22 cellular contexts compared by ENCODE assay signal in genomic region chr16:55503726-55504553, GRCh38. TPM values are rescaled to one million over a fixed set of nuclear protein-coding genes. Genes with fewer than 3 reads are reported as not detected.
DNase-seq lines count a peak whose midpoint lies in the region; ATAC-seq and TF ChIP-seq lines count a peak whose summit lies in the region.
"Had no signal": no experiment of that assay in that cellular context is flagged by ENCODE, and none has a peak within 500 bp of the region (broad histone marks: within the 10 kb centered on the region; RNA-seq: fewer than 3 reads in every experiment).

No MANE protein-coding gene starts in this region.

- WGBS in body of pancreas, 2 donors, result 79 to 90% methylated on average over 8 of the region's 8 CpGs

- no peaks in the 10 kb centered on the region for H3K27me3 ChIP-seq in body of pancreas
- H3K27me3 ChIP-seq in MG63, result no peaks in the 10 kb centered on the region
- no peaks in the 10 kb centered on the region for H3K27me3 ChIP-seq in WERI-Rb-1 (ENCODE audit: insufficient read depth, low read depth, severe bottlenecking)
- H3K27me3 ChIP-seq: suprapubic skin had no signal

- no peak for TF ChIP-seq POLR2A in body of pancreas (IDR thresholded peaks at IDR 0.05)

- H3K4me3 ChIP-seq in body of pancreas (no peak overlapping the region), MG63 (no peak overlapping the region), WERI-Rb-1 (ENCODE audit: low read depth, low read length) (no peak overlapping the region)
- H3K4me3 ChIP-seq: esophagus squamous epithelium, suprapubic skin had no signal

- H3K36me3 ChIP-seq in body of pancreas (replicated peaks in 1 of 2; ENCODE audit: insufficient read depth in 1 of 2, low read depth in 2 of 2), result no peaks in the 10 kb centered on the region
- H3K36me3 ChIP-seq in MG63, result peaks cover 31% of the 10 kb centered on the region
- H3K36me3 ChIP-seq in WERI-Rb-1, result no peaks in the 10 kb centered on the region

- no peak for DNase-seq in HFFc6
- no peak for DNase-seq in body of pancreas
- DNase-seq in left lobe of liver (ENCODE audit: low spot score), result peak; percentile 34
- DNase-seq in MG63, result no peak
- DNase-seq in activated CD4-positive, CD25-positive, alpha-beta regulatory T cell treated with anti-CD3 and anti-CD28 coated beads, Interleukin-2, amount 50 U/mL, for 72 hours, result no peak
- DNase-seq in WERI-Rb-1, result no peak
- DNase-seq: activated CD4-positive, alpha-beta T cell treated with anti-CD3 and anti-CD28 coated beads, Interleukin-2, amount 50 U/mL, for 1 hour; activated naive CD8-positive, alpha-beta T cell treated with anti-CD3 and anti-CD28 coated beads for 36 hours; CD8-positive, alpha-beta T cell; DMS153; effector memory CD4-positive, alpha-beta T cell; esophagus squamous epithelium; GDM1; Karpas-422; left cardiac atrium; NCI-H748 treated with DMSO at 0.1 percent for 48 hours; posterior cingulate gyrus; SIG-M5; stimulated activated CD4-positive, alpha-beta T cell treated with anti-CD3 and anti-CD28 coated beads, Interleukin-1b, Interleukin-23, amount 100 ng/mL, for 48 hours had no signal

- peaks cover 41% of the 10 kb centered on the region for H3K36me3 Mint-ChIP-seq in HFFc6 (ENCODE audit: low read depth)
- H3K36me3 Mint-ChIP-seq: activated naive CD8-positive, alpha-beta T cell treated with anti-CD3 and anti-CD28 coated beads for 36 hours; CD8-positive, alpha-beta T cell had no signal

- H3K9me3 Mint-ChIP-seq in HFFc6, result no peaks in the 10 kb centered on the region
- H3K9me3 Mint-ChIP-seq: activated naive CD8-positive, alpha-beta T cell treated with anti-CD3 and anti-CD28 coated beads for 36 hours; CD8-positive, alpha-beta T cell had no signal

- H3K27ac ChIP-seq in body of pancreas, result peak overlapping the region in 3 of 4 donors; percentile 68 to 74 (median 70)
- H3K27ac ChIP-seq in temporal lobe (ENCODE audit: low read depth, low read length), result peak overlapping the region; percentile 70
- H3K27ac ChIP-seq in WERI-Rb-1, result no peak overlapping the region
- H3K27ac ChIP-seq: suprapubic skin had no signal

- no peaks in the 10 kb centered on the region; the same call in 1 of the 2 replicates for H3K27me3 Mint-ChIP-seq in HFFc6 (ENCODE audit: insufficient read depth)

- TF ChIP-seq CTCF in HFFc6 (IDR thresholded peaks at IDR 0.05) (no peak), body of pancreas (IDR thresholded peaks at IDR 0.05) (no peak), WERI-Rb-1 (IDR thresholded peaks at IDR 0.05; ENCODE audit: low read depth, low read length) (no peak)

- intact Hi-C loops in body of pancreas (cut with DNase I), result no loop called here

- H3K4me1 Mint-ChIP-seq in HFFc6 (ENCODE audit: low read depth), result peaks cover 54% of the 10 kb centered on the region

- H3K4me1 ChIP-seq in body of pancreas, result peaks cover 29% of the 10 kb centered on the region

- no peak overlapping the region for H3K4me3 Mint-ChIP-seq in HFFc6
- H3K4me3 Mint-ChIP-seq: activated naive CD8-positive, alpha-beta T cell treated with anti-CD3 and anti-CD28 coated beads for 36 hours; CD8-positive, alpha-beta T cell had no signal

- H3K27ac Mint-ChIP-seq in HFFc6, result peak overlapping the region; percentile 51; the same call in 1 of the 2 replicates
- H3K27ac Mint-ChIP-seq: activated naive CD8-positive, alpha-beta T cell treated with anti-CD3 and anti-CD28 coated beads for 36 hours; CD8-positive, alpha-beta T cell had no signal

- ATAC-seq in body of pancreas (no peak), left lobe of liver (no peak)
- ATAC-seq: CD8-positive, alpha-beta T cell had no signal

- H3K9me3 ChIP-seq in body of pancreas (no peaks in the 10 kb centered on the region), MG63 (no peaks in the 10 kb centered on the region), WERI-Rb-1 (ENCODE audit: severe bottlenecking) (no peaks in the 10 kb centered on the region)
- H3K9me3 ChIP-seq: esophagus squamous epithelium, suprapubic skin had no signal

RNA-seq across cellular contexts. Expression of gene LPCAT2, which starts 4.9 kb away (rescaled TPM):
- total RNA-seq in HFFc6 (2021; fragmentation: NEBNext Ultra II Directional; extraction: Animal tissue kit (Norgen Biotek cat#: 25700)), result 10 to 100 TPM; 22.3 to 36.1 (median 27.5) TPM
- total RNA-seq in body of pancreas (1 to 10 TPM; 3.3 to 9.1 TPM), left lobe of liver (1.6 TPM), temporal lobe (2.5 TPM)
- not detected in 2 replicates for total RNA-seq in MG63 (2014; rRNA removed; shearing (Covaris generic); ENCODE audit: low replicate concordance)
- total RNA-seq: CD8-positive, alpha-beta T cell; OCI-LY7 had no signal

RNA-seq across cellular contexts. Expression of gene MMP2, which starts 24.9 kb away (rescaled TPM):
- total RNA-seq in HFFc6 (2021; fragmentation: NEBNext Ultra II Directional; extraction: Animal tissue kit (Norgen Biotek cat#: 25700)), result 100 to 1,000 TPM; 446 to 563 (median 511) TPM
- total RNA-seq in body of pancreas (10 to 100 TPM; 58.7 to 76.0 TPM), left lobe of liver (5.4 TPM), temporal lobe (13.8 TPM)
- 53.0 and 98.5 TPM in 2 replicates for total RNA-seq in MG63 (2014; rRNA removed; shearing (Covaris generic); ENCODE audit: low replicate concordance)
- total RNA-seq: activated naive CD8-positive, alpha-beta T cell treated with anti-CD3 and anti-CD28 coated beads for 36 hours; CD8-positive, alpha-beta T cell had no signal
